ENCODE assay signal across 8 cellular contexts in genomic region chr3:49093853-49094767, GRCh38. TPM values are rescaled to one million over a fixed set of nuclear protein-coding genes. Genes with fewer than 3 reads are reported as not detected.
DNase-seq lines count a peak whose midpoint lies in the region; ATAC-seq and TF ChIP-seq lines count a peak whose summit lies in the region.

QRICH1 (minus strand) TSS chr3:49094071; CDS start chr3:49077017, 17,054 bp downstream.

- no peaks in the 10 kb centered on the region for H3K36me3 Mint-ChIP-seq in IgD-negative memory B cell

- peak within 1 kb of the TSS; percentile 92 to 97 (median 95) for H3K27ac Mint-ChIP-seq in IgD-negative memory B cell

- peak within 1 kb of the TSS; percentile 91 for H3K4me3 ChIP-seq in mucosa of descending colon

- H3K4me1 ChIP-seq in mucosa of descending colon (ENCODE audit: low read depth) = peaks cover 24% of the 10 kb centered on the region

- no peaks in the 10 kb centered on the region for H3K36me3 ChIP-seq in mucosa of descending colon (ENCODE audit: low read depth)

- peaks cover 13 to 29% (median 23%) of the 10 kb centered on the region in 3 donors for H3K4me1 Mint-ChIP-seq in IgD-negative memory B cell

- H3K27me3 Mint-ChIP-seq in IgD-negative memory B cell = no peaks in the 10 kb centered on the region

- H3K9me3 ChIP-seq in mucosa of descending colon = no peaks in the 10 kb centered on the region

- DNase-seq in DMS153 treated with DMSO at 0.1 percent for 48 hours (lab: John Stamatoyannopoulos, UW; ENCODE audit: unreplicated experiment) (peak; percentile 70), OCI-M1 (lab: John Stamatoyannopoulos, UW) (peak; percentile 97), activated T-cell treated with anti-CD3 and anti-CD28 coated beads for 24 hours (ENCODE audit: low read depth) (peak; percentile 94), epidermal melanocyte (ENCODE audit: insufficient read length, low spot score) (peak; percentile 76), mucosa of descending colon (peak; percentile 98)
- DNase-seq in stimulated activated CD8-positive, alpha-beta memory T cell treated with anti-CD3 and anti-CD28 coated beads, Interleukin-4, amount 100 ng/mL, for 24 hours (ENCODE audit: low read depth) = peak; percentile 90

- intact Hi-C loops in mucosa of descending colon (cut with DNase I, micrococcal nuclease) = no loop called here

- TF ChIP-seq CTCF in mucosa of descending colon (IDR thresholded peaks at IDR 0.05) = peak; percentile 44

- ATAC-seq in GM21529 (IDR thresholded peaks at IDR 0.05; ENCODE audit: unreplicated experiment) = peak; percentile 80
- peak; percentile 91 for ATAC-seq in mucosa of descending colon

- H3K9me3 Mint-ChIP-seq in IgD-negative memory B cell = no peaks in the 10 kb centered on the region

- peak within 1 kb of the TSS; percentile 88 to 98 (median 96) for H3K4me3 Mint-ChIP-seq in IgD-negative memory B cell

RNA-seq across cellular contexts. Expression of gene QRICH1, which starts in this region (rescaled TPM):
- 23.6 TPM for polyA plus RNA-seq in IgD-negative memory B cell
- total RNA-seq in mucosa of descending colon = 100 to 1,000 TPM in 1 of 3 donors, 10 to 100 TPM in 2; 73.0 to 104 (median 86.1) TPM

Comparison
In these comparisons a context has a peak if more than half of its experiments do, and no peak if none do; other contexts are left out.
1. Peak in every context shown above with its lines: DNase-seq, ATAC-seq and H3K4me3 ChIP-seq.